26 cellular contexts compared by ENCODE assay signal in genomic region chr10:47104101-47104707, GRCh38.
A peak's percentile ranks its signal among the peaks of the same experiment; 100 is the strongest.
DNase-seq lines count a peak whose midpoint lies in the region; ATAC-seq and TF ChIP-seq lines count a peak whose summit lies in the region.
"Had no signal": no experiment of that assay in that cellular context is flagged by ENCODE, and none has a peak within 500 bp of the region (broad histone marks: within the 10 kb centered on the region; RNA-seq: fewer than 3 reads in every experiment).

No MANE protein-coding gene starts in this region.

- no peaks in the 10 kb centered on the region for H3K36me3 Mint-ChIP-seq in activated naive CD8-positive, alpha-beta T cell
- peaks cover 1% of the 10 kb centered on the region for H3K36me3 Mint-ChIP-seq in activated naive CD8-positive, alpha-beta T cell treated with anti-CD3 and anti-CD28 coated beads for 36 hours
- H3K36me3 Mint-ChIP-seq: memory B cell had no signal

- H3K27ac ChIP-seq in upper lobe of right lung (no peak overlapping the region), MM.1S (ENCODE audit: low read length) (no peak overlapping the region)
- H3K27ac ChIP-seq: right lobe of liver had no signal

- no peak overlapping the region for H3K4me3 Mint-ChIP-seq in activated naive CD8-positive, alpha-beta T cell
- no peak overlapping the region for H3K4me3 Mint-ChIP-seq in activated naive CD8-positive, alpha-beta T cell treated with anti-CD3 and anti-CD28 coated beads for 36 hours
- H3K4me3 Mint-ChIP-seq: activated CD4-positive, alpha-beta T cell treated with anti-CD3 and anti-CD28 coated beads, Interleukin-2, amount 10 ng/mL, durations not matched to agents 24 days and 14 days; activated naive CD4-positive, alpha-beta T cell treated with anti-CD3 and anti-CD28 coated beads for 36 hours; GM23338; memory B cell; neural crest cell; T-helper 2 cell treated with Interferon-gamma antibody and Interleukin-4, amounts not matched to agents 5 μg/mL and 100 μg/mL, for 36 hours had no signal

- no peak overlapping the region for H2AFZ ChIP-seq in MM.1S (ENCODE audit: low read length)
- H2AFZ ChIP-seq: GM23338 had no signal

- H3K27me3 ChIP-seq in upper lobe of right lung (no peaks in the 10 kb centered on the region), MM.1S (replicated peaks; ENCODE audit: insufficient read depth, low read length) (no peaks in the 10 kb centered on the region)
- H3K27me3 ChIP-seq: right lobe of liver had no signal

- H3K9me3 ChIP-seq in upper lobe of right lung = no peaks in the 10 kb centered on the region
- H3K9me3 ChIP-seq in MM.1S (replicated peaks; ENCODE audit: insufficient read depth, low read length) = no peaks in the 10 kb centered on the region
- H3K9me3 ChIP-seq: right lobe of liver had no signal

- H3K27ac Mint-ChIP-seq in activated naive CD8-positive, alpha-beta T cell = peak overlapping the region; percentile 42
- H3K27ac Mint-ChIP-seq in activated naive CD8-positive, alpha-beta T cell treated with anti-CD3 and anti-CD28 coated beads for 36 hours = no peak overlapping the region
- H3K27ac Mint-ChIP-seq: activated CD4-positive, alpha-beta T cell treated with anti-CD3 and anti-CD28 coated beads, Interleukin-2, amount 10 ng/mL, durations not matched to agents 24 days and 14 days; activated naive CD4-positive, alpha-beta T cell treated with anti-CD3 and anti-CD28 coated beads for 36 hours; GM23338; memory B cell; T-helper 2 cell treated with Interferon-gamma antibody and Interleukin-4, amounts not matched to agents 5 μg/mL and 100 μg/mL, for 36 hours had no signal

- ATAC-seq in upper lobe of right lung = peak; percentile 54
- ATAC-seq: GM23338, HepG2, Panc1 had no signal

- peaks cover 2% of the 10 kb centered on the region for H3K4me1 Mint-ChIP-seq in activated naive CD8-positive, alpha-beta T cell (ENCODE audit: low read depth)
- peaks cover 17% of the 10 kb centered on the region for H3K4me1 Mint-ChIP-seq in activated naive CD8-positive, alpha-beta T cell treated with anti-CD3 and anti-CD28 coated beads for 36 hours
- H3K4me1 Mint-ChIP-seq: activated CD4-positive, alpha-beta T cell treated with anti-CD3 and anti-CD28 coated beads, Interleukin-2, amount 10 ng/mL, durations not matched to agents 24 days and 14 days; GM23338 had no signal

- H3K4me1 ChIP-seq in upper lobe of right lung (peaks cover 6% of the 10 kb centered on the region), MM.1S (ENCODE audit: low read length) (no peaks in the 10 kb centered on the region)
- H3K4me1 ChIP-seq: right lobe of liver had no signal

- H3K27me3 Mint-ChIP-seq in activated naive CD8-positive, alpha-beta T cell = no peaks in the 10 kb centered on the region
- no peaks in the 10 kb centered on the region for H3K27me3 Mint-ChIP-seq in activated naive CD8-positive, alpha-beta T cell treated with anti-CD3 and anti-CD28 coated beads for 36 hours
- H3K27me3 Mint-ChIP-seq: activated CD4-positive, alpha-beta T cell treated with anti-CD3 and anti-CD28 coated beads, Interleukin-2, amount 10 ng/mL, durations not matched to agents 24 days and 14 days; memory B cell had no signal

- no peaks in the 10 kb centered on the region for H3K36me3 ChIP-seq in upper lobe of right lung
- no peaks in the 10 kb centered on the region for H3K36me3 ChIP-seq in MM.1S (replicated peaks; ENCODE audit: insufficient read depth, low read length)
- H3K36me3 ChIP-seq: right lobe of liver had no signal

- no peak overlapping the region for H3K9ac ChIP-seq in MM.1S (ENCODE audit: low read length)

- H4K20me1 ChIP-seq in MM.1S (ENCODE audit: insufficient read depth, low read length) = no peaks in the 10 kb centered on the region

- H3K4me2 ChIP-seq in MM.1S (ENCODE audit: low read depth, low read length) = no peak overlapping the region
- H3K4me2 ChIP-seq: GM23338 had no signal

- no peaks in the 10 kb centered on the region for H3K9me2 ChIP-seq in MM.1S (replicated peaks; ENCODE audit: insufficient read depth, low read length)

- H3K4me3 ChIP-seq in upper lobe of right lung (no peak overlapping the region), MM.1S (ENCODE audit: low read length) (no peak overlapping the region)
- H3K4me3 ChIP-seq: GM23338, right lobe of liver had no signal

- no peaks in the 10 kb centered on the region for H3K79me2 ChIP-seq in MM.1S (ENCODE audit: low read length)

- TF ChIP-seq CTCF in upper lobe of right lung (IDR thresholded peaks at IDR 0.05) (no peak), MM.1S (IDR thresholded peaks at IDR 0.05; ENCODE audit: low read length) (no peak)

- DNase-seq in activated naive CD8-positive, alpha-beta T cell treated with anti-CD3 and anti-CD28 coated beads for 36 hours = no peak
- DNase-seq in amniotic epithelial cell (ENCODE audit: low read depth) (peak; percentile 62), hepatic stellate cell (ENCODE audit: low spot score) (peak; percentile 15), upper lobe of right lung (no peak), NCI-H2029 (lab: John Stamatoyannopoulos, UW) (no peak), ureter (ENCODE audit: low spot score) (no peak), MM.1S (no peak)
- DNase-seq: 8988T; activated CD4-positive, alpha-beta T cell treated with anti-CD3 and anti-CD28 coated beads, Interleukin-2, amount 10 ng/mL, durations not matched to agents 24 days and 14 days; activated naive CD4-positive, alpha-beta T cell treated with anti-CD3 and anti-CD28 coated beads for 36 hours; cortex of kidney; kidney glomerular epithelial cell; NCI-H1048; NCI-H187 treated with DMSO at 0.1 percent for 48 hours; NCI-H526; posterior cingulate gyrus; right lobe of liver; SHP77 treated with DMSO at 0.1 percent for 48 hours; stimulated activated CD4-positive, alpha-beta T cell treated with anti-CD3 and anti-CD28 coated beads, Interleukin-4, amount 100 ng/mL, for 1 hour had no signal

- H3K9me3 Mint-ChIP-seq in activated naive CD8-positive, alpha-beta T cell (ENCODE audit: low read depth) = no peaks in the 10 kb centered on the region
- H3K9me3 Mint-ChIP-seq in activated naive CD8-positive, alpha-beta T cell treated with anti-CD3 and anti-CD28 coated beads for 36 hours = no peaks in the 10 kb centered on the region
- H3K9me3 Mint-ChIP-seq: activated CD4-positive, alpha-beta T cell treated with anti-CD3 and anti-CD28 coated beads, Interleukin-2, amount 10 ng/mL, durations not matched to agents 24 days and 14 days; activated naive CD4-positive, alpha-beta T cell treated with anti-CD3 and anti-CD28 coated beads for 36 hours; memory B cell; neural crest cell; T-helper 2 cell treated with Interferon-gamma antibody and Interleukin-4, amounts not matched to agents 5 μg/mL and 100 μg/mL, for 36 hours had no signal

- H3F3A ChIP-seq in MM.1S (ENCODE audit: insufficient read depth, low read length) = no peaks in the 10 kb centered on the region

- intact Hi-C loops in upper lobe of right lung (cut with DNase I) = no loop called here

Comparison
In these comparisons a context has a peak if more than half of its experiments do, and no peak if none do; other contexts are left out.
1. DNase-seq: peak in amniotic epithelial cell (single experiment) and hepatic stellate cell (single experiment); none in activated naive CD8-positive, alpha-beta T cell treated with anti-CD3 and anti-CD28 coated beads for 36 hours (single experiment), upper lobe of right lung (single experiment), NCI-H2029 (single experiment), ureter (single experiment) and MM.1S (single experiment).